In genomic region chr17:69575346-69575761, GRCh38 we compare ENCODE assay signal across 11 cellular contexts.
DNase-seq lines count a peak whose midpoint lies in the region; FAIRE-seq and TF ChIP-seq lines count a peak whose summit lies in the region.
"Had no signal": no experiment of that assay in that cellular context is flagged by ENCODE, and none has a peak within 500 bp of the region (broad histone marks: within the 10 kb centered on the region; RNA-seq: fewer than 3 reads in every experiment).

No MANE protein-coding gene starts in this region.

- no peak overlapping the region for H3K27ac ChIP-seq in fibroblast of lung (ENCODE audit: insufficient read depth, low read length)

- no peak overlapping the region for H3K9ac ChIP-seq in fibroblast of lung (ENCODE audit: insufficient read depth, low read length)

- no peaks in the 10 kb centered on the region for H3K27me3 ChIP-seq in fibroblast of lung (ENCODE audit: control insufficient read depth, insufficient read depth, low read length)

- H3K36me3 ChIP-seq in fibroblast of lung (ENCODE audit: control insufficient read depth, insufficient read depth, low read length) = no peaks in the 10 kb centered on the region

- H3K79me2 ChIP-seq in fibroblast of lung (ENCODE audit: control insufficient read depth, insufficient read depth, low read length) = no peaks in the 10 kb centered on the region

- no peak overlapping the region for H3K4me3 ChIP-seq in fibroblast of lung (replicated peaks in 1 of 4; ENCODE audit: control extremely low read depth in 1 of 4, insufficient read depth in 1 of 4, low read depth in 3 of 4, low read length in 4 of 4)
- H3K4me3 ChIP-seq in retinal pigment epithelial cell (ENCODE audit: low read length) = no peak overlapping the region

- H3K4me1 ChIP-seq in fibroblast of lung (ENCODE audit: control insufficient read depth, extremely low read depth, insufficient read depth, low read length) = peaks cover 9% of the 10 kb centered on the region

- H4K20me1 ChIP-seq in fibroblast of lung (ENCODE audit: control insufficient read depth, extremely low read depth, insufficient read depth, low read length) = no peaks in the 10 kb centered on the region

- no peak overlapping the region for H2AFZ ChIP-seq in fibroblast of lung (ENCODE audit: low read length)

- H3K9me3 ChIP-seq in fibroblast of lung (ENCODE audit: control insufficient read depth, insufficient read depth, low read depth, low read length) = no peaks in the 10 kb centered on the region

- DNase-seq in GM04503 (ENCODE audit: low read depth) (peak; percentile 62), NCI-H2196 treated with DMSO at 0.1 percent for 48 hours (lab: John Stamatoyannopoulos, UW; ENCODE audit: unreplicated experiment) (peak; percentile 51), fibroblast of lung (ENCODE audit: low read depth in 2 of 2) (peak; percentile 87 to 95), retinal pigment epithelial cell (ENCODE audit: low read depth) (peak; percentile 90), LoVo (ENCODE audit: low spot score) (no peak), H54 (ENCODE audit: insufficient read length, low spot score) (no peak), activated gamma-delta T cell treated with Interleukin-2 at 50 U/mL for 16 hours (no peak)
- no peak for DNase-seq in stimulated activated CD4-positive, alpha-beta T cell treated with anti-CD3 and anti-CD28 coated beads, Interleukin-2, amount 100 ng/mL, for 48 hours
- DNase-seq: activated naive CD8-positive, alpha-beta T cell treated with anti-CD3 and anti-CD28 coated beads, Interleukin-2, amount 10 ng/mL, durations not matched to agents 7 days and 5 days; left cardiac atrium; T-helper 2 cell had no signal

- H3K4me2 ChIP-seq in fibroblast of lung (ENCODE audit: extremely low read depth, insufficient read depth, low read length) = peak overlapping the region; percentile 4

- no peak for TF ChIP-seq POLR2A in H54 (IDR thresholded peaks at IDR 0.05; ENCODE audit: low read depth, low read length)

- TF ChIP-seq CTCF in fibroblast of lung (conservative IDR thresholded peaks at IDR 0.05 in 1 of 2, IDR thresholded peaks at IDR 0.05 in 1 of 2; ENCODE audit: low read depth in 1 of 2, low read length in 2 of 2) (no peak), retinal pigment epithelial cell (conservative IDR thresholded peaks at IDR 0.05; ENCODE audit: low read depth, low read length) (no peak)

- FAIRE-seq in H54 (lab: Jason Lieb, UNC) = no peak

Comparison
In these comparisons a context has a peak if more than half of its experiments do, and no peak if none do; other contexts are left out.
1. DNase-seq: peak in GM04503 (single experiment), NCI-H2196 treated with DMSO at 0.1 percent for 48 hours (single experiment), fibroblast of lung (2 of 2) and retinal pigment epithelial cell (single experiment); none in LoVo (single experiment), stimulated activated CD4-positive, alpha-beta T cell treated with anti-CD3 and anti-CD28 coated beads, Interleukin-2, amount 100 ng/mL, for 48 hours (0 of 2), H54 (single experiment) and activated gamma-delta T cell treated with Interleukin-2 at 50 U/mL for 16 hours (single experiment).